ENCODE assay signal across 8 cellular contexts in the genomic region with DNA sequence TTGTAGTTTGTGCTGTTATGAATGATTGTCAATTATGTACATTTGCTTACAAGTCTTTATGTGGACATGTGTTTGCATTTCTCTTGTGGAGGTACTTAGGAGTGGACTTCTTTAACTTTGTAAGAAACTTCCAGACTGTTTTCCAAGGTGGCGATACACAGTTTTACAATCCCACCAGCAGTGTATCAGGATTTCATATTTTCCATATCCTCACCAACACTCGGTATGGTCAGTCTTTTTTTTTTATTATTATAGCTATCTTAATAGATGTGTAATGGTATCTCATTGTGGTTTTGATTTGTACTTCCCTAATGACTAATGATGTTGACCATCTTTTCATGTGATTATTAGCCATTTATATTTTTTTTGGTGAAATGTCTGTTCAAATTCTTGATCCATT.
"Had no signal": no experiment of that assay in that cellular context is flagged by ENCODE, and none has a peak within 500 bp of the region (broad histone marks: within the 10 kb centered on the region; RNA-seq: fewer than 3 reads in every experiment).

No MANE protein-coding gene starts in this region.

- H3K27ac ChIP-seq: GM23248 had no signal

- H3K4me1 ChIP-seq: HAP-1 had no signal

- DNase-seq: GM23248, GOT3, H7, IMR-90 had no signal

- H3K36me3 ChIP-seq: HAP-1 had no signal

- H3K9ac ChIP-seq: GM23248 had no signal

- ATAC-seq: HCT116, K562 had no signal

- H3K9me3 ChIP-seq: HAP-1 had no signal

- H3K4me3 ChIP-seq: GM23248, HAP-1, K562 had no signal

- H2AFZ ChIP-seq: GM23248 had no signal

- FAIRE-seq: HTR-8/SVneo, K562 had no signal
